28 cellular contexts compared by ENCODE assay signal in genomic region chr20:44528309-44528708, GRCh38.
"Had no signal": no experiment of that assay in that cellular context is flagged by ENCODE, and none has a peak within 500 bp of the region (broad histone marks: within the 10 kb centered on the region; RNA-seq: fewer than 3 reads in every experiment).

No MANE protein-coding gene starts in this region.

- H3K27ac ChIP-seq: body of pancreas, epithelial cell of prostate, esophagus squamous epithelium, gastroesophageal sphincter had no signal

- H3K9me3 Mint-ChIP-seq: activated CD4-positive, alpha-beta memory T cell treated with anti-CD3 and anti-CD28 coated beads, Interleukin-2, amount 10 ng/mL, durations not matched to agents 7 days and 5 days; activated CD4-positive, alpha-beta T cell treated with anti-CD3 and anti-CD28 coated beads, Interleukin-2, amount 10 ng/mL, durations not matched to agents 7 days and 5 days; activated T-cell treated with anti-CD3 and anti-CD28 coated beads, Interleukin-2, amount 50 U/mL, for 24 hours; activated T-helper 17 cell treated with anti-CD3 and anti-CD28 coated beads, Interleukin-2, amount 50 U/mL, for 72 hours had no signal

- H3K9me3 ChIP-seq: body of pancreas, esophagus squamous epithelium, gastroesophageal sphincter had no signal

- H3K27me3 ChIP-seq: body of pancreas, esophagus squamous epithelium, gastroesophageal sphincter had no signal

- ATAC-seq: activated T-helper 17 cell treated with anti-CD3 and anti-CD28 coated beads, Interleukin-2, amount 50 U/mL, for 72 hours; body of pancreas; gastroesophageal sphincter had no signal

- H3K27ac Mint-ChIP-seq: activated CD4-positive, alpha-beta memory T cell treated with anti-CD3 and anti-CD28 coated beads, Interleukin-2, amount 10 ng/mL, durations not matched to agents 7 days and 5 days; activated CD4-positive, alpha-beta T cell treated with anti-CD3 and anti-CD28 coated beads, Interleukin-2, amount 10 ng/mL, durations not matched to agents 7 days and 5 days; activated naive CD8-positive, alpha-beta T cell; activated T-cell treated with anti-CD3 and anti-CD28 coated beads, Interleukin-2, amount 50 U/mL, for 24 hours; activated T-helper 17 cell treated with anti-CD3 and anti-CD28 coated beads, Interleukin-2, amount 50 U/mL, for 72 hours had no signal

- FAIRE-seq: colon, endometrium, endothelial cell of umbilical vein had no signal

- H3K4me3 Mint-ChIP-seq: activated CD4-positive, alpha-beta memory T cell treated with anti-CD3 and anti-CD28 coated beads, Interleukin-2, amount 10 ng/mL, durations not matched to agents 7 days and 5 days; activated CD4-positive, alpha-beta T cell treated with anti-CD3 and anti-CD28 coated beads, Interleukin-2, amount 10 ng/mL, durations not matched to agents 7 days and 5 days; activated naive CD8-positive, alpha-beta T cell; activated T-cell treated with anti-CD3 and anti-CD28 coated beads, Interleukin-2, amount 50 U/mL, for 24 hours; activated T-helper 17 cell treated with anti-CD3 and anti-CD28 coated beads, Interleukin-2, amount 50 U/mL, for 72 hours had no signal

- H3K27me3 Mint-ChIP-seq: activated CD4-positive, alpha-beta T cell treated with anti-CD3 and anti-CD28 coated beads, Interleukin-2, amount 10 ng/mL, durations not matched to agents 7 days and 5 days; activated naive CD8-positive, alpha-beta T cell; activated T-cell treated with anti-CD3 and anti-CD28 coated beads, Interleukin-2, amount 50 U/mL, for 24 hours; activated T-helper 17 cell treated with anti-CD3 and anti-CD28 coated beads, Interleukin-2, amount 50 U/mL, for 72 hours had no signal

- H3K36me3 Mint-ChIP-seq: activated naive CD8-positive, alpha-beta T cell had no signal

- H3K36me3 ChIP-seq: esophagus squamous epithelium, gastroesophageal sphincter had no signal

- H3K4me1 Mint-ChIP-seq: activated T-helper 17 cell treated with anti-CD3 and anti-CD28 coated beads, Interleukin-2, amount 50 U/mL, for 72 hours had no signal

- DNase-seq: activated CD4-positive, alpha-beta memory T cell treated with anti-CD3 and anti-CD28 coated beads, Interleukin-2, amount 10 ng/mL, durations not matched to agents 7 days and 5 days; activated CD4-positive, alpha-beta T cell treated with anti-CD3 and anti-CD28 coated beads for 1 hour; activated CD4-positive, alpha-beta T cell treated with anti-CD3 and anti-CD28 coated beads for 4 hours; activated CD4-positive, alpha-beta T cell treated with anti-CD3 and anti-CD28 coated beads, Interleukin-2, amount 10 ng/mL, durations not matched to agents 7 days and 5 days; activated CD4-positive, alpha-beta T cell treated with anti-CD3 and anti-CD28 coated beads, Interleukin-2, amount 50 U/mL, for 4 hours; activated CD8-positive, alpha-beta memory T cell treated with anti-CD3 and anti-CD28 coated beads, Interleukin-2, amount 50 U/mL, for 48 hours; activated effector memory CD4-positive, alpha-beta T cell treated with Interleukin-2 at 50 U/mL for 16 hours; activated gamma-delta T cell treated with Interleukin-2 at 50 U/mL for 16 hours; activated naive CD4-positive, alpha-beta T cell treated with anti-CD3 and anti-CD28 coated beads, Interleukin-2, amount 50 U/mL, for 16 hours; activated naive CD4-positive, alpha-beta T cell treated with Interleukin-2 at 50 U/mL for 16 hours; activated T-cell treated with anti-CD3 and anti-CD28 coated beads for 4 hours; activated T-cell treated with anti-CD3 and anti-CD28 coated beads, Interleukin-2, amount 50 U/mL, for 24 hours; amygdala; aorta; body of pancreas; caudate nucleus; cortex of kidney; effector CD8-positive, alpha-beta T cell; esophagus squamous epithelium; foreskin melanocyte; T-helper 2 cell had no signal

- H3K4me3 ChIP-seq: body of pancreas, esophagus squamous epithelium, gastroesophageal sphincter had no signal
